Comparison of ENCODE assay signal across 10 cellular contexts in the genomic region with DNA sequence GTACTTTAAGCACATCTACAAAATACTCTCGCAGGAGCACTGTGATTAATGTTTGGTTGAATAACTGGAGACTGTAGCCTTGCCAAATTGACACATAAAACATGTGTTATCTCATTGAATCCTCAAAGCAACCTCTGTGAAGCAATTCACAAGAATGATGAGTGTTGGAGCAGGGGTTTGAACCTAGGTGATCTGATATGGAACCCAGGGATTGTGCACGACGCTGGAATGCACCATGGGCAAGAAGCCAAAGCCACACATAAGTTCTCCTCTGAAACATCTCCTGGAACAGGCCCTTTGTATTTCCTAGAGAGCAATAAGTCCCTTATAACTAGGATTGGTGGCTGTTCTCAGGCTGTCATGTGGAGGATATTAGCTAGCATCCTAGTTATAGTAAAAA.
A peak's percentile ranks its signal among the peaks of the same experiment; 100 is the strongest.
DNase-seq lines count a peak whose midpoint lies in the region; ATAC-seq and TF ChIP-seq lines count a peak whose summit lies in the region.
"Had no signal": no experiment of that assay in that cellular context is flagged by ENCODE, and none has a peak within 500 bp of the region (broad histone marks: within the 10 kb centered on the region; RNA-seq: fewer than 3 reads in every experiment).

No MANE protein-coding gene starts in this region.

- no peak overlapping the region for H3K4me3 ChIP-seq in adrenal gland

- no peak overlapping the region for H3K27ac ChIP-seq in adrenal gland

- peaks cover 0 to 24% of the 10 kb centered on the region in 2 donors for H3K4me1 ChIP-seq in adrenal gland (replicated peaks in 1 of 2)

- H3K9me3 ChIP-seq in adrenal gland (replicated peaks in 1 of 3): no peaks in the 10 kb centered on the region

- DNase-seq in AG08396 (ENCODE audit: low spot score) (peak; percentile 12), HK-2 (ENCODE audit: unreplicated experiment) (peak; percentile 73), adrenal gland (peak in 6 of 7 donors; percentile 57 to 80 (median 76)), kidney glomerular epithelial cell (lab: John Stamatoyannopoulos, UW) (peak; percentile 97), GM19238 (ENCODE audit: insufficient read length, low spot score) (no peak)
- no peak for DNase-seq in activated CD4-positive, alpha-beta T cell treated with anti-CD3 and anti-CD28 coated beads for 48 hours
- DNase-seq: activated effector memory CD4-positive, alpha-beta T cell treated with Interleukin-2 at 50 U/mL for 16 hours; CD8-positive, alpha-beta memory T cell had no signal

- WGBS in adrenal gland, 4 donors: 17 to 38% (median 28%) methylated on average over 3 of the region's 3 CpGs

- no peak for TF ChIP-seq CTCF in adrenal gland (IDR thresholded peaks at IDR 0.05)

- intact Hi-C loops in adrenal gland (cut with DNase I): no loop called here

- ATAC-seq in HG02870 (IDR thresholded peaks at IDR 0.05; ENCODE audit: unreplicated experiment): no peak
- ATAC-seq in GM18907 (IDR thresholded peaks at IDR 0.05; ENCODE audit: unreplicated experiment): no peak

- H3K36me3 ChIP-seq in adrenal gland (replicated peaks in 1 of 2): no peaks in the 10 kb centered on the region

- no peak for TF ChIP-seq POLR2A in adrenal gland (IDR thresholded peaks at IDR 0.05)

- H3K27me3 ChIP-seq in adrenal gland: no peaks in the 10 kb centered on the region

Comparison
In these comparisons a context has a peak if more than half of its experiments do, and no peak if none do; other contexts are left out.
1. DNase-seq: peak in AG08396 (single experiment), HK-2 (single experiment), adrenal gland (6 of 7) and kidney glomerular epithelial cell (single experiment); none in GM19238 (single experiment) and activated CD4-positive, alpha-beta T cell treated with anti-CD3 and anti-CD28 coated beads for 48 hours (single experiment).